Comparison of ENCODE assay signal across 8 cellular contexts in genomic region chr5:3811116-3811515, GRCh38.
"Had no signal": no experiment of that assay in that cellular context is flagged by ENCODE, and none has a peak within 500 bp of the region (broad histone marks: within the 10 kb centered on the region; RNA-seq: fewer than 3 reads in every experiment).

No MANE protein-coding gene starts in this region.

- FAIRE-seq: G401.6, GM12878, GM12891, GM12892, GM18507, GM19239 had no signal

- H3K4me3 ChIP-seq: GM12878 had no signal

- DNase-seq: GDM1, GF-D8 had no signal

- ATAC-seq: GM12878 had no signal
